ENCODE assay signal across 1 cellular context in genomic region chr14:60658116-60658515, GRCh38.
TF ChIP-seq lines count a peak whose summit lies in the region.

No MANE protein-coding gene starts in this region.

TF ChIP-seq in HepG2, 621 proteins besides CTCF, POLR2A, EP300 and RAD21 (continued from another document):
- TF ChIP-seq ZBTB42 (CRISPR knock-in tag; IDR thresholded peaks at IDR 0.05) = no peak
